ENCODE assay signal across 11 cellular contexts in the genomic region with DNA sequence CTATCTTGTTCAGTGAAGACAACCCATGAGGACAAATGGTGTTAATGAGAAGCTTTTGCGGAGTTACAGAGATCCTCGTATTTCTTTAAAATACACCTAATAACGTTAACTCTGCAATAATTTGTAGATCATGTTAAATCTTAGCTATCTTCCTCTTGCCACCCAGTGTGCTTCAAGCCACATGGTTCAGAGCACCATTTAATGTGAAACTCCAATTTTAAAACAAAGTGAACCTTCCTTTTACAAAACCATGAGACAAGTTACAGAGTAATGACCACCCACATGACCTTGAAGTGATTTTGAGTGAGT. TPM values are rescaled to one million over a fixed set of nuclear protein-coding genes. Genes with fewer than 3 reads are reported as not detected.
A peak's percentile ranks its signal among the peaks of the same experiment; 100 is the strongest.
DNase-seq lines count a peak whose midpoint lies in the region; ATAC-seq and TF ChIP-seq lines count a peak whose summit lies in the region.
"Had no signal": no experiment of that assay in that cellular context is flagged by ENCODE, and none has a peak within 500 bp of the region (broad histone marks: within the 10 kb centered on the region; RNA-seq: fewer than 3 reads in every experiment).

No MANE protein-coding gene starts in this region.

- H3K9me3 ChIP-seq in Karpas-422 (ENCODE audit: low read length): no peaks in the 10 kb centered on the region
- H3K9me3 ChIP-seq in mammary epithelial cell (replicated peaks; ENCODE audit: insufficient read depth, low read length): no peaks in the 10 kb centered on the region
- no peaks in the 10 kb centered on the region for H3K9me3 ChIP-seq in osteoblast (ENCODE audit: low read depth, low read length)
- H3K9me3 ChIP-seq in vagina: no peaks in the 10 kb centered on the region

- TF ChIP-seq POLR2A in vagina (IDR thresholded peaks at IDR 0.05): no peak

- ATAC-seq in GM21786 (IDR thresholded peaks at IDR 0.05; ENCODE audit: unreplicated experiment): no peak

- no peak overlapping the region for H3K27ac ChIP-seq in Karpas-422 (ENCODE audit: low read length)
- H3K27ac ChIP-seq in mammary epithelial cell (ENCODE audit: insufficient read depth, low read depth, low read length): no peak overlapping the region
- no peak overlapping the region for H3K27ac ChIP-seq in osteoblast (ENCODE audit: low read depth, low read length)
- no peak overlapping the region for H3K27ac ChIP-seq in vagina

- TF ChIP-seq CTCF in Calu3 (IDR thresholded peaks at IDR 0.05; ENCODE audit: unreplicated experiment): no peak
- TF ChIP-seq CTCF in mammary epithelial cell (conservative IDR thresholded peaks at IDR 0.05 in 1 of 2, IDR thresholded peaks at IDR 0.05 in 1 of 2; ENCODE audit: extremely low read depth in 1 of 2, insufficient read depth in 1 of 2, low read depth in 1 of 2, low read length in 2 of 2): no peak
- no peak for TF ChIP-seq CTCF in osteoblast (IDR thresholded peaks at IDR 0.05; ENCODE audit: extremely low read depth, low read depth, low read length)
- no peak for TF ChIP-seq CTCF in vagina (IDR thresholded peaks at IDR 0.05)

- H3K4me1 Mint-ChIP-seq in Calu3 (ENCODE audit: low read depth, unreplicated experiment): peaks cover 8% of the 10 kb centered on the region

- no TSS peak for BruUV-seq in Calu3 (replicated peaks; lab: Mats Ljungman, UMichigan)
- no TSS peak for BruUV-seq in mammary epithelial cell (replicated peaks; lab: Mats Ljungman, UMichigan)

- H3K9me3 Mint-ChIP-seq in Calu3 (ENCODE audit: low read depth, unreplicated experiment): no peaks in the 10 kb centered on the region

- no peaks in the 10 kb centered on the region for H4K20me1 ChIP-seq in Karpas-422 (ENCODE audit: insufficient read depth, low read depth, low read length)
- H4K20me1 ChIP-seq in mammary epithelial cell (ENCODE audit: insufficient read depth, low read length): no peaks in the 10 kb centered on the region
- H4K20me1 ChIP-seq in osteoblast (ENCODE audit: insufficient read depth, low read length): no peaks in the 10 kb centered on the region

- H2AFZ ChIP-seq in Karpas-422 (ENCODE audit: low read length) (peak overlapping the region; percentile 79), mammary epithelial cell (ENCODE audit: low read depth, low read length) (peak overlapping the region; percentile 37), osteoblast (ENCODE audit: low read length) (peak overlapping the region; percentile 78)

- dilution Hi-C loops in mammary epithelial cell (cut with HindIII; ENCODE audit: low sequenced_read_pairs): no loop called here

- CTCF ChIA-PET in Calu3 (lab: Charles Lee): interaction anchor here (0.6 to 1.0 kb wide), 2 partner anchors 12 to 1150 kb away, joined by 4 read pairs; no protein-coding TSS in a partner anchor
- CTCF ChIA-PET in mammary epithelial cell (lab: Charles Lee; ENCODE audit: low non-redundant PET): no interaction called here

- no peaks in the 10 kb centered on the region for H3K27me3 ChIP-seq in Karpas-422 (ENCODE audit: low read length)
- no peaks in the 10 kb centered on the region for H3K27me3 ChIP-seq in mammary epithelial cell (ENCODE audit: insufficient read depth, low read length)
- H3K27me3 ChIP-seq in osteoblast (ENCODE audit: insufficient read depth, low read length): peaks cover 24% of the 10 kb centered on the region
- no peaks in the 10 kb centered on the region for H3K27me3 ChIP-seq in vagina

- intact Hi-C loops in Calu3 (cut with micrococcal nuclease; ENCODE audit: unreplicated experiment) (no loop called here), mammary epithelial cell (cut with micrococcal nuclease) (loop anchor here (1.0 kb wide), 1 partner anchor 268 kb away; no protein-coding TSS in a partner anchor), vagina (cut with DNase I) (no loop called here)

- 4% methylated on average over 3 of the region's 3 CpGs for WGBS in mammary epithelial cell (ENCODE audit: low coverage, missing lambda C conversion rate)

- peak overlapping the region; percentile 24 for H3K4me3 Mint-ChIP-seq in Calu3 (ENCODE audit: low read depth, unreplicated experiment)
- H3K4me3 Mint-ChIP-seq: activated naive CD8-positive, alpha-beta T cell had no signal

- no peaks in the 10 kb centered on the region for H3K9me2 ChIP-seq in Karpas-422 (replicated peaks; ENCODE audit: insufficient read depth, low read length)

- H3K79me2 ChIP-seq in Karpas-422 (ENCODE audit: low read length) (no peaks in the 10 kb centered on the region), mammary epithelial cell (ENCODE audit: insufficient read depth, low read length) (no peaks in the 10 kb centered on the region), osteoblast (ENCODE audit: insufficient read depth, low read length) (no peaks in the 10 kb centered on the region)

- H3K4me3 ChIP-seq in Karpas-422 (ENCODE audit: low read length): no peak overlapping the region
- no peak overlapping the region for H3K4me3 ChIP-seq in mammary epithelial cell (replicated peaks in 1 of 3; ENCODE audit: insufficient read depth in 1 of 3, low read depth in 2 of 3, low read length in 3 of 3)
- no peak overlapping the region for H3K4me3 ChIP-seq in osteoblast (ENCODE audit: insufficient read depth, low read length)
- no peak overlapping the region for H3K4me3 ChIP-seq in vagina

- no peaks in the 10 kb centered on the region for H3K36me3 Mint-ChIP-seq in Calu3 (ENCODE audit: insufficient read depth, unreplicated experiment)
- H3K36me3 Mint-ChIP-seq: activated naive CD8-positive, alpha-beta T cell had no signal

- in situ Hi-C loops in mammary epithelial cell (cut with MboI; ENCODE audit: low sequenced_read_pairs in 2 of 2): no loop called here

- no peak overlapping the region for H3K27ac Mint-ChIP-seq in Calu3 (ENCODE audit: unreplicated experiment)
- H3K27ac Mint-ChIP-seq: activated naive CD8-positive, alpha-beta T cell had no signal

- peaks cover 31% of the 10 kb centered on the region for H3K27me3 Mint-ChIP-seq in Calu3 (ENCODE audit: unreplicated experiment)

- H3K9ac ChIP-seq in Karpas-422 (ENCODE audit: low read length) (no peak overlapping the region), mammary epithelial cell (ENCODE audit: insufficient read depth, low read length) (no peak overlapping the region)

- H3K36me3 ChIP-seq in Karpas-422 (ENCODE audit: insufficient read depth, low read length) (no peaks in the 10 kb centered on the region), mammary epithelial cell (ENCODE audit: insufficient read depth, low read length) (no peaks in the 10 kb centered on the region), osteoblast (ENCODE audit: insufficient read depth, low read length) (no peaks in the 10 kb centered on the region), vagina (no peaks in the 10 kb centered on the region)

- peaks cover 8% of the 10 kb centered on the region for H3K4me1 ChIP-seq in Karpas-422 (ENCODE audit: low read length)
- peaks cover 2% of the 10 kb centered on the region for H3K4me1 ChIP-seq in mammary epithelial cell (ENCODE audit: insufficient read depth, low read length)
- no peaks in the 10 kb centered on the region for H3K4me1 ChIP-seq in osteoblast (ENCODE audit: insufficient read depth, low read length)
- no peaks in the 10 kb centered on the region for H3K4me1 ChIP-seq in vagina

- H3K4me2 ChIP-seq in Karpas-422 (ENCODE audit: low read depth, low read length, poor library complexity, severe bottlenecking) (peak overlapping the region; percentile 43), mammary epithelial cell (ENCODE audit: insufficient read depth, low read depth, low read length) (peak overlapping the region; percentile 50), osteoblast (ENCODE audit: insufficient read depth, low read length) (peak overlapping the region; percentile 87)

- DNase-seq in Calu3: no peak
- DNase-seq in Karpas-422: no peak
- DNase-seq in mammary epithelial cell: no peak
- no peak for DNase-seq in osteoblast (ENCODE audit: insufficient read length, low spot score, missing footprints)
- no peak for DNase-seq in activated naive CD4-positive, alpha-beta T cell (lab: John Stamatoyannopoulos, UW)
- no peak for DNase-seq in vagina (ENCODE audit: extremely low spot score in 2 of 2)
- no peak for DNase-seq in NCI-H1417 treated with DMSO at 0.1 percent for 48 hours (lab: John Stamatoyannopoulos, UW)

RNA-seq across cellular contexts. Expression of a gene that starts 1.7 kb away (rescaled TPM):
- not detected in 2 replicates for total RNA-seq in Calu3 (2022)
- not detected in 2 replicates for total RNA-seq in Karpas-422 (2014; rRNA removed; shearing (Covaris generic); ENCODE audit: low replicate concordance)
- total RNA-seq in mammary epithelial cell: under 1 TPM in 1 of 2 donors, not detected in 1; 0.17 TPM
- polyA plus RNA-seq in mammary epithelial cell: not detected
- not detected for polyA minus RNA-seq in mammary epithelial cell
- not detected in 2 replicates for total RNA-seq in osteoblast
- total RNA-seq in vagina: not detected
- total RNA-seq: activated CD8-positive, alpha-beta memory T cell treated with anti-CD3 and anti-CD28 coated beads for 36 hours; RPMI7951 had no signal

RNA-seq across cellular contexts. Expression of a gene that starts 13.2 kb away (rescaled TPM):
- 1.5 and 12.9 TPM in 2 replicates for total RNA-seq in Calu3 (2022)
- 3.5 and 13.5 TPM in 2 replicates for total RNA-seq in Karpas-422 (2014; rRNA removed; shearing (Covaris generic); ENCODE audit: low replicate concordance)
- 1 to 10 TPM; 2.5 to 5.0 TPM for total RNA-seq in mammary epithelial cell
- 8.4 TPM for polyA plus RNA-seq in mammary epithelial cell
- not detected for polyA minus RNA-seq in mammary epithelial cell
- total RNA-seq in osteoblast: 8.0 and 18.5 TPM in 2 replicates
- 8.1 TPM for total RNA-seq in vagina
